ENCODE assay signal across 10 cellular contexts in genomic region chr13:101875717-101876393, GRCh38.
DNase-seq lines count a peak whose midpoint lies in the region; ATAC-seq and TF ChIP-seq lines count a peak whose summit lies in the region.
"Had no signal": no experiment of that assay in that cellular context is flagged by ENCODE, and none has a peak within 500 bp of the region (broad histone marks: within the 10 kb centered on the region; RNA-seq: fewer than 3 reads in every experiment).

No MANE protein-coding gene starts in this region.

- intact Hi-C loops in PC-3 (cut with micrococcal nuclease): no loop called here

- H3K36me3 ChIP-seq in PC-3 (ENCODE audit: low read depth, low read length): no peaks in the 10 kb centered on the region
- H3K36me3 ChIP-seq in fibroblast of lung (ENCODE audit: control insufficient read depth, insufficient read depth, low read length): no peaks in the 10 kb centered on the region
- H3K36me3 ChIP-seq: heart right ventricle had no signal

- H2AFZ ChIP-seq in PC-3 (ENCODE audit: low read length) (no peak overlapping the region), fibroblast of lung (ENCODE audit: low read length) (no peak overlapping the region)

- H3K4me3 ChIP-seq in PC-3 (ENCODE audit: low read length) (no peak overlapping the region), fibroblast of lung (replicated peaks in 1 of 4; ENCODE audit: control extremely low read depth in 1 of 4, insufficient read depth in 1 of 4, low read depth in 3 of 4, low read length in 4 of 4) (no peak overlapping the region)
- H3K4me3 ChIP-seq: heart right ventricle, K562 had no signal

- BruUV-seq in PC-3 (replicated peaks; lab: Mats Ljungman, UMichigan): no TSS peak

- H3K27me3 ChIP-seq in PC-3 (ENCODE audit: low read length) (peaks cover 68% of the 10 kb centered on the region), fibroblast of lung (ENCODE audit: control insufficient read depth, insufficient read depth, low read length) (no peaks in the 10 kb centered on the region)
- H3K27me3 ChIP-seq: heart right ventricle had no signal

- peak; percentile 87 for DNase-seq in M059J (ENCODE audit: low read depth)
- peak; percentile 92 for DNase-seq in PC-3
- DNase-seq in fibroblast of lung (ENCODE audit: low read depth in 2 of 2): peak; percentile 77 to 89
- DNase-seq in stromal cell of bone marrow (ENCODE audit: low read depth): peak; percentile 25
- DNase-seq in activated CD4-positive, CD25-positive, alpha-beta regulatory T cell (lab: John Stamatoyannopoulos, UW): no peak
- no peak for DNase-seq in islet precursor cell
- DNase-seq: heart right ventricle had no signal

- no peaks in the 10 kb centered on the region for H4K20me1 ChIP-seq in PC-3 (ENCODE audit: low read length)
- no peaks in the 10 kb centered on the region for H4K20me1 ChIP-seq in fibroblast of lung (ENCODE audit: control insufficient read depth, extremely low read depth, insufficient read depth, low read length)

- no peak overlapping the region for H3K27ac ChIP-seq in PC-3 (ENCODE audit: low read length)
- no peak overlapping the region for H3K27ac ChIP-seq in fibroblast of lung (ENCODE audit: insufficient read depth, low read length)
- H3K27ac ChIP-seq: heart right ventricle had no signal

- H3F3A ChIP-seq in PC-3 (ENCODE audit: low read length, unreplicated experiment): no peaks in the 10 kb centered on the region

- TF ChIP-seq CTCF in PC-3 (conservative IDR thresholded peaks at IDR 0.05; ENCODE audit: low read depth, low read length) (no peak), fibroblast of lung (conservative IDR thresholded peaks at IDR 0.05 in 1 of 2, IDR thresholded peaks at IDR 0.05 in 1 of 2; ENCODE audit: low read depth in 1 of 2, low read length in 2 of 2) (no peak)

- H3K9me3 ChIP-seq in PC-3 (ENCODE audit: low read length) (no peaks in the 10 kb centered on the region), fibroblast of lung (ENCODE audit: control insufficient read depth, insufficient read depth, low read depth, low read length) (no peaks in the 10 kb centered on the region)
- H3K9me3 ChIP-seq: heart right ventricle had no signal

- no peaks in the 10 kb centered on the region for H3K79me2 ChIP-seq in PC-3 (ENCODE audit: low read length)
- no peaks in the 10 kb centered on the region for H3K79me2 ChIP-seq in fibroblast of lung (ENCODE audit: control insufficient read depth, insufficient read depth, low read length)

- POLR2A ChIA-PET in PC-3 (lab: Charles Lee; ENCODE audit: unreplicated experiment): no interaction called here

- H3K4me2 ChIP-seq in PC-3 (ENCODE audit: low read length) (peak overlapping the region; percentile 61; the same call in 1 of the 2 replicates), fibroblast of lung (ENCODE audit: extremely low read depth, insufficient read depth, low read length) (no peak overlapping the region)

- peak; percentile 98 for ATAC-seq in PC-3
- ATAC-seq in GM21515 (IDR thresholded peaks at IDR 0.05; ENCODE audit: unreplicated experiment): no peak
- ATAC-seq: HCT116, K562 had no signal

- H3K4me1 ChIP-seq in PC-3 (ENCODE audit: insufficient read depth, low read length) (peaks cover 4% of the 10 kb centered on the region; the same call in 1 of the 2 replicates), fibroblast of lung (ENCODE audit: control insufficient read depth, extremely low read depth, insufficient read depth, low read length) (no peaks in the 10 kb centered on the region)

- CTCF ChIA-PET in PC-3 (lab: Charles Lee): no interaction called here

- no peaks in the 10 kb centered on the region for H3K9me2 ChIP-seq in PC-3 (replicated peaks; ENCODE audit: low read length)

- H3K9ac ChIP-seq in PC-3 (ENCODE audit: low read length): no peak overlapping the region
- no peak overlapping the region for H3K9ac ChIP-seq in fibroblast of lung (ENCODE audit: insufficient read depth, low read length)

Comparison
In these comparisons a context has a peak if more than half of its experiments do, and no peak if none do; other contexts are left out.
1. DNase-seq: peak in M059J (single experiment), PC-3 (single experiment), fibroblast of lung (2 of 2) and stromal cell of bone marrow (single experiment); none in activated CD4-positive, CD25-positive, alpha-beta regulatory T cell (0 of 4) and islet precursor cell (single experiment).